20 cellular contexts compared by ENCODE assay signal in the genomic region with DNA sequence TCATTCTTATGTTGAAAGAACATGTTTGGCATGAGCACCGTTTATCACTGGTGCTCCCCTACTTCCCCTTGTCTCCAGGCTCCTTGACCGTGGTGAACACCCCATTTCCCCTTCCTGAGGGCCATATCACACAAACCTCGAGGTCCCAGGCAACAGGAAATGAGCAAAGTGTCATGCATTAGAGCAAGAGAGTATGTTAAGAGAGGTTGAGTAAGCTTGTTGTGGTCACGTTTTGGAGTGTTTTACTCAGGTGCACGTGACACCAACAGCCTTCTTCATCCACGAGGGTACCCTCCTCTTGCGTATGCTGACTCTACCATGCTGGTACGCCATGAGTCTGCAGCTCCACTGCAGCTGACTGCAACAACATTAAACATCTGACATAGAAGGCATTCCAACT.
DNase-seq lines count a peak whose midpoint lies in the region; ATAC-seq and TF ChIP-seq lines count a peak whose summit lies in the region.
"Had no signal": no experiment of that assay in that cellular context is flagged by ENCODE, and none has a peak within 500 bp of the region (broad histone marks: within the 10 kb centered on the region; RNA-seq: fewer than 3 reads in every experiment).

No MANE protein-coding gene starts in this region.

- no peaks in the 10 kb centered on the region for H3K36me3 Mint-ChIP-seq in T-helper 17 cell (ENCODE audit: low read depth)
- H3K36me3 Mint-ChIP-seq: stimulated activated effector memory CD8-positive, alpha-beta T cell treated with anti-CD3 and anti-CD28 coated beads, Interleukin-12 subunit alpha, Interleukin-12 subunit beta, amount 100 ng/mL, for 72 hours had no signal

- peaks cover 15% of the 10 kb centered on the region for H3K4me1 ChIP-seq in left ventricle myocardium inferior
- H3K4me1 ChIP-seq: body of pancreas, vagina had no signal

- no peak overlapping the region for H3K4me3 Mint-ChIP-seq in T-helper 17 cell
- H3K4me3 Mint-ChIP-seq: activated naive CD8-positive, alpha-beta T cell treated with anti-CD3 and anti-CD28 coated beads, Interleukin-2, amount 50 U/mL, for 24 hours; effector memory CD8-positive, alpha-beta T cell; stimulated activated effector memory CD8-positive, alpha-beta T cell treated with anti-CD3 and anti-CD28 coated beads, Interleukin-12 subunit alpha, Interleukin-12 subunit beta, amount 100 ng/mL, for 72 hours had no signal

- ATAC-seq in GM18858 (IDR thresholded peaks at IDR 0.05; ENCODE audit: unreplicated experiment) (no peak), GM19397 (IDR thresholded peaks at IDR 0.05; ENCODE audit: unreplicated experiment) (no peak), T-helper 17 cell (no peak)
- ATAC-seq: activated naive CD8-positive, alpha-beta T cell treated with anti-CD3 and anti-CD28 coated beads, Interleukin-2, amount 50 U/mL, for 24 hours; body of pancreas; effector memory CD8-positive, alpha-beta T cell; HCT116; stimulated activated effector memory CD8-positive, alpha-beta T cell treated with anti-CD3 and anti-CD28 coated beads, Interleukin-12 subunit alpha, Interleukin-12 subunit beta, amount 100 ng/mL, for 72 hours had no signal

- H3K27me3 Mint-ChIP-seq in T-helper 17 cell, result no peaks in the 10 kb centered on the region
- H3K27me3 Mint-ChIP-seq: activated naive CD8-positive, alpha-beta T cell treated with anti-CD3 and anti-CD28 coated beads, Interleukin-2, amount 50 U/mL, for 24 hours; effector memory CD8-positive, alpha-beta T cell had no signal

- H3K4me3 ChIP-seq in left ventricle myocardium inferior (no peak overlapping the region), coronary artery (no peak overlapping the region)
- H3K4me3 ChIP-seq: body of pancreas, vagina had no signal

- TF ChIP-seq CTCF in left ventricle myocardium inferior (IDR thresholded peaks at IDR 0.05; ENCODE audit: borderline replicate concordance) (no peak), coronary artery (IDR thresholded peaks at IDR 0.05) (no peak)

- no peaks in the 10 kb centered on the region for H3K36me3 ChIP-seq in left ventricle myocardium inferior
- H3K36me3 ChIP-seq: vagina had no signal

- no peak for DNase-seq in left ventricle myocardium inferior
- no peak for DNase-seq in cardiac septum (ENCODE audit: low spot score)
- peak; percentile 43 for DNase-seq in M059J (ENCODE audit: low read depth)
- DNase-seq in coronary artery (ENCODE audit: low spot score), result no peak
- no peak for DNase-seq in T-helper 2 cell
- no peak for DNase-seq in T-helper 17 cell
- DNase-seq: activated CD4-positive, alpha-beta T cell treated with anti-CD3 and anti-CD28 coated beads, Interleukin-2, amount 50 U/mL, for 1 hour; activated naive CD8-positive, alpha-beta T cell treated with anti-CD3 and anti-CD28 coated beads, Interleukin-2, amount 50 U/mL, for 24 hours; body of pancreas; effector memory CD8-positive, alpha-beta T cell; kidney glomerular epithelial cell; NCI-H1436; NCI-H524 treated with DMSO at 0.1 percent for 48 hours; Right ventricle myocardium superior had no signal

- H3K4me1 Mint-ChIP-seq in T-helper 17 cell, result no peaks in the 10 kb centered on the region
- H3K4me1 Mint-ChIP-seq: activated naive CD8-positive, alpha-beta T cell treated with anti-CD3 and anti-CD28 coated beads, Interleukin-2, amount 50 U/mL, for 24 hours; stimulated activated effector memory CD8-positive, alpha-beta T cell treated with anti-CD3 and anti-CD28 coated beads, Interleukin-12 subunit alpha, Interleukin-12 subunit beta, amount 100 ng/mL, for 72 hours had no signal

- H3K9me3 ChIP-seq in left ventricle myocardium inferior (replicated peaks), result peaks cover 4% of the 10 kb centered on the region
- H3K9me3 ChIP-seq in T-helper 17 cell (ENCODE audit: control insufficient read depth, low read length, poor library complexity, severe bottlenecking), result no peaks in the 10 kb centered on the region
- H3K9me3 ChIP-seq: body of pancreas, vagina had no signal

- H3K27ac ChIP-seq in left ventricle myocardium inferior (replicated peaks), result peak overlapping the region; percentile 73
- peak overlapping the region; percentile 5 to 52 for H3K27ac ChIP-seq in coronary artery
- H3K27ac ChIP-seq: body of pancreas, vagina had no signal

- no peaks in the 10 kb centered on the region for H3K27me3 ChIP-seq in left ventricle myocardium inferior (ENCODE audit: low read depth)
- H3K27me3 ChIP-seq: body of pancreas, vagina had no signal

- intact Hi-C loops in left ventricle myocardium inferior (cut with micrococcal nuclease), result no loop called here
- intact Hi-C loops in cardiac septum (cut with DNase I), result no loop called here

- no peak overlapping the region for H3K27ac Mint-ChIP-seq in T-helper 17 cell
- H3K27ac Mint-ChIP-seq: activated naive CD8-positive, alpha-beta T cell treated with anti-CD3 and anti-CD28 coated beads, Interleukin-2, amount 50 U/mL, for 24 hours; activated T-helper 2 cell treated with anti-CD3 and anti-CD28 coated beads, Interferon-gamma antibody, Interleukin-2, Interleukin-4, amounts not matched to agents 10 μg/mL and 5 μg/mL and 100 μg/mL, durations not matched to agents 14 hours and 24 hours and 36 hours; effector memory CD8-positive, alpha-beta T cell; stimulated activated effector memory CD8-positive, alpha-beta T cell treated with anti-CD3 and anti-CD28 coated beads, Interleukin-12 subunit alpha, Interleukin-12 subunit beta, amount 100 ng/mL, for 72 hours had no signal
